Comparison of ENCODE assay signal across 9 cellular contexts in genomic region chr5:88825782-88826110, GRCh38. TPM values are rescaled to one million over a fixed set of nuclear protein-coding genes. Genes with fewer than 3 reads are reported as not detected.
DNase-seq lines count a peak whose midpoint lies in the region; ATAC-seq and TF ChIP-seq lines count a peak whose summit lies in the region.
"Had no signal": no experiment of that assay in that cellular context is flagged by ENCODE, and none has a peak within 500 bp of the region (broad histone marks: within the 10 kb centered on the region; RNA-seq: fewer than 3 reads in every experiment).

No MANE protein-coding gene starts in this region.

- peak; percentile 8 for DNase-seq in IMR-90
- DNase-seq in adipocyte (ENCODE audit: low read depth), result peak; percentile 16
- no peak for DNase-seq in immature natural killer cell
- DNase-seq in osteocyte (ENCODE audit: extremely low spot score, unreplicated experiment), result no peak
- DNase-seq: cortex of kidney, NCI-H2171 had no signal

- H4K91ac ChIP-seq in IMR-90 (ENCODE audit: insufficient read depth, low read depth, low read length), result no peak overlapping the region

- TF ChIP-seq CTCF in IMR-90 (conservative IDR thresholded peaks at IDR 0.05; ENCODE audit: low read depth, low read length) (no peak), osteocyte (IDR thresholded peaks at IDR 0.05) (no peak)

- no peak overlapping the region for H2AFZ ChIP-seq in IMR-90 (replicated peaks; ENCODE audit: low read length, poor library complexity)

- peak overlapping the region; percentile 30; the same call in 1 of the 2 replicates for H2BK120ac ChIP-seq in IMR-90 (ENCODE audit: low read depth, low read length)

- H2BK5ac ChIP-seq in IMR-90 (ENCODE audit: low read depth, low read length, poor library complexity, severe bottlenecking), result no peak overlapping the region

- H3K18ac ChIP-seq in IMR-90 (ENCODE audit: low read depth, low read length), result peak overlapping the region; percentile 50; the same call in 1 of the 2 replicates

- 0 out of 3 replicates have a peak overlapping the region, but pooled peaks have one; percentile 36 for H2BK15ac ChIP-seq in IMR-90 (ENCODE audit: low read depth, low read length)

- no peak for TF ChIP-seq RAD21 in IMR-90 (IDR thresholded peaks at IDR 0.05; ENCODE audit: low read length)

- H3K9me3 ChIP-seq in IMR-90 (ENCODE audit: control insufficient read depth, insufficient read depth, low read length) (no peaks in the 10 kb centered on the region), adipocyte (ENCODE audit: control insufficient read depth, low read length) (no peaks in the 10 kb centered on the region)

- no peak for TF ChIP-seq POLR2A in IMR-90 (IDR thresholded peaks at IDR 0.05; ENCODE audit: low read depth, low read length)

- H3K9me3 Mint-ChIP-seq in immature natural killer cell (peaks cover 0 to 2% (median 0%) of the 10 kb centered on the region in 6 donors), osteocyte (ENCODE audit: unreplicated experiment) (no peaks in the 10 kb centered on the region)

- H3K27me3 ChIP-seq in IMR-90 (ENCODE audit: control insufficient read depth, insufficient read depth, low read length) (no peaks in the 10 kb centered on the region), adipocyte (replicated peaks; ENCODE audit: control insufficient read depth, insufficient read depth, low read length) (no peaks in the 10 kb centered on the region)

- peak overlapping the region; percentile 35 for H4K5ac ChIP-seq in IMR-90 (ENCODE audit: low read depth, low read length)

- peaks cover 35 to 54% of the 10 kb centered on the region in 2 donors for H3K4me1 Mint-ChIP-seq in immature natural killer cell
- peaks cover 39% of the 10 kb centered on the region for H3K4me1 Mint-ChIP-seq in osteocyte (ENCODE audit: unreplicated experiment)

- peaks cover 0 to 2% (median 0%) of the 10 kb centered on the region in 3 donors for H3K27me3 Mint-ChIP-seq in immature natural killer cell (ENCODE audit: low read depth in 3 of 3)
- H3K27me3 Mint-ChIP-seq in osteocyte (ENCODE audit: unreplicated experiment), result no peaks in the 10 kb centered on the region

- H3K23ac ChIP-seq in IMR-90 (ENCODE audit: low read depth, low read length), result peak overlapping the region; percentile 59; the same call in 1 of the 2 replicates

- H2AK9ac ChIP-seq in IMR-90 (replicated peaks; ENCODE audit: low read depth, low read length, poor library complexity), result no peak overlapping the region

- H2AK5ac ChIP-seq in IMR-90 (ENCODE audit: low read depth, low read length), result peak overlapping the region; percentile 10; the same call in 1 of the 2 replicates

- no peaks in the 10 kb centered on the region for H4K20me1 ChIP-seq in IMR-90 (ENCODE audit: insufficient read depth, low read length)

- H3K4me3 Mint-ChIP-seq in immature natural killer cell, result peak overlapping the region in 3 of 5 donors; percentile 9 to 31 (median 22)
- no peak overlapping the region for H3K4me3 Mint-ChIP-seq in osteocyte (ENCODE audit: unreplicated experiment)

- H3K4me1 ChIP-seq in IMR-90 (ENCODE audit: control insufficient read depth, insufficient read depth, low read length), result peaks cover 13% of the 10 kb centered on the region
- peaks cover 23% of the 10 kb centered on the region for H3K4me1 ChIP-seq in adipocyte (ENCODE audit: control insufficient read depth, insufficient read depth, low read length)

- H3K36me3 Mint-ChIP-seq in immature natural killer cell (peaks cover 0 to 7% (median 0%) of the 10 kb centered on the region in 3 donors), osteocyte (ENCODE audit: unreplicated experiment) (no peaks in the 10 kb centered on the region)

- H3K27ac Mint-ChIP-seq in immature natural killer cell, result peak overlapping the region in 4 of 6 donors; percentile 28 to 50 (median 36)
- no peak overlapping the region for H3K27ac Mint-ChIP-seq in osteocyte (ENCODE audit: unreplicated experiment)

- peaks cover 4% of the 10 kb centered on the region for H3K9me1 ChIP-seq in IMR-90 (ENCODE audit: insufficient read depth, low read length)

- ATAC-seq in IMR-90 (ENCODE audit: low read depth) (no peak), GM18498 (IDR thresholded peaks at IDR 0.05; ENCODE audit: unreplicated experiment) (no peak), GM21619 (IDR thresholded peaks at IDR 0.05; ENCODE audit: unreplicated experiment) (no peak)

- WGBS in IMR-90 (ENCODE audit: extremely low coverage in 2 of 2, insufficient read length in 1 of 2), 2 experiments, result no CpG with 5 or more reads among the region's 3 CpGs

- H3K4ac ChIP-seq in IMR-90 (ENCODE audit: low read depth, low read length), result peak overlapping the region; percentile 5; the same call in 1 of the 2 replicates

- no peak overlapping the region; the same call in 1 of the 2 replicates for H3K9ac ChIP-seq in IMR-90 (ENCODE audit: low read depth, low read length)
- H3K9ac ChIP-seq in adipocyte (ENCODE audit: low read length), result no peak overlapping the region

- peak overlapping the region; percentile 74; the same call in 1 of the 2 replicates for H3K4me2 ChIP-seq in IMR-90 (ENCODE audit: low read depth, low read length)

- peak overlapping the region; percentile 27 for H2BK20ac ChIP-seq in IMR-90 (ENCODE audit: low read depth, low read length)

- H3K56ac ChIP-seq in IMR-90 (ENCODE audit: extremely low read depth, insufficient read depth, low read length), result 0 out of 2 replicates have a peak overlapping the region, but pooled peaks have one; percentile 4

- H4K8ac ChIP-seq in IMR-90 (ENCODE audit: low read depth in 2 of 2, low read length in 2 of 2), result peak overlapping the region in 1 of 2 experiments; percentile 53; a peak in 2 of 4 replicates

- no TSS peak for BruUV-seq in IMR-90 (replicated peaks; lab: Mats Ljungman, UMichigan)

- no peak overlapping the region; the same call in 1 of the 2 replicates for H3K14ac ChIP-seq in IMR-90 (replicated peaks; ENCODE audit: low read depth, low read length)

- no peak overlapping the region; the same call in 1 of the 2 replicates for H3K27ac ChIP-seq in IMR-90 (ENCODE audit: insufficient read depth, low read length)
- H3K27ac ChIP-seq in temporal lobe (ENCODE audit: low read depth, low read length), result peak overlapping the region; percentile 12

- peaks cover 0 to 9% of the 10 kb centered on the region in 2 experiments; a peak in 2 of 4 replicates for H3K79me1 ChIP-seq in IMR-90 (ENCODE audit: low read depth in 1 of 2, low read length in 2 of 2)

- in situ Hi-C loops in IMR-90 (cut with MboI; ENCODE audit: low sequenced_read_pairs), result no loop called here

- dilution Hi-C loops in IMR-90 (cut with HindIII; ENCODE audit: low sequenced_read_pairs, unreplicated experiment), result no loop called here

- H3K4me3 ChIP-seq in IMR-90 (ENCODE audit: insufficient read depth, low read depth, low read length) (no peak overlapping the region), adipocyte (ENCODE audit: low read length) (no peak overlapping the region)

- POLR2A ChIA-PET in IMR-90 (lab: Charles Lee; ENCODE audit: unreplicated experiment), result no interaction called here

- H3K36me3 ChIP-seq in IMR-90 (ENCODE audit: control insufficient read depth, insufficient read depth, low read length) (no peaks in the 10 kb centered on the region), adipocyte (ENCODE audit: control insufficient read depth, insufficient read depth, low read length, severe bottlenecking) (peaks cover 9% of the 10 kb centered on the region)

- CTCF ChIA-PET in IMR-90 (lab: Yijun Ruan, JAX), result no interaction called here

- intact Hi-C loops in IMR-90 (cut with micrococcal nuclease), result loop anchor here (5.0 kb wide), 1 partner anchor 38 kb away; no protein-coding TSS in a partner anchor

TF ChIP-seq in IMR-90, 13 proteins besides CTCF, POLR2A, EP300 and RAD21:
- no peak for TF ChIP-seq SMC3 (IDR thresholded peaks at IDR 0.05; ENCODE audit: low read depth, low read length)
- no peak for TF ChIP-seq RFX5 (IDR thresholded peaks at IDR 0.05; ENCODE audit: low read depth, low read length)
- no peak for TF ChIP-seq NFE2L2 (IDR thresholded peaks at IDR 0.05; ENCODE audit: low read depth, low read length)
- TF ChIP-seq USF2 (IDR thresholded peaks at IDR 0.05; ENCODE audit: low read depth, low read length), result no peak
- TF ChIP-seq CEBPB (IDR thresholded peaks at IDR 0.05; ENCODE audit: low read depth, low read length), result no peak
- no peak for TF ChIP-seq CHD1 (IDR thresholded peaks at IDR 0.05; ENCODE audit: low read depth, low read length)
- no peak for TF ChIP-seq MAFK (IDR thresholded peaks at IDR 0.05; ENCODE audit: low read depth, low read length)
- no peak for TF ChIP-seq FOS (IDR thresholded peaks at IDR 0.05; ENCODE audit: low read depth, low read length)
- TF ChIP-seq MAZ (IDR thresholded peaks at IDR 0.05; ENCODE audit: borderline replicate concordance, low read depth, low read length), result no peak
- TF ChIP-seq BHLHE40 (IDR thresholded peaks at IDR 0.05; ENCODE audit: low read depth, low read length), result no peak
- TF ChIP-seq MXI1 (IDR thresholded peaks at IDR 0.05; ENCODE audit: borderline replicate concordance, low read depth, low read length), result no peak
- TF ChIP-seq ELK1 (IDR thresholded peaks at IDR 0.05; ENCODE audit: borderline replicate concordance, low read depth, low read length), result no peak
- TF ChIP-seq RCOR1 (IDR thresholded peaks at IDR 0.05; ENCODE audit: insufficient replicate concordance, low read length), result no peak

RNA-seq across cellular contexts. Expression of gene MEF2C, which starts 57.2 kb away (rescaled TPM):
- total RNA-seq in IMR-90 (2012; rRNA removed) (6.8 and 9.4 TPM in 2 replicates), temporal lobe (951 TPM), osteocyte (9.4 and 9.9 TPM in 2 replicates)
- polyA plus RNA-seq in IMR-90 (2012; rRNA removed) (1.4 and 1.5 TPM in 2 replicates), immature natural killer cell (1 to 10 TPM; 2.1 to 9.6 (median 8.4) TPM)
- 0.88 and 0.95 TPM in 2 replicates for polyA plus RNA-seq in IMR-90 (2012; cell fraction: cytosol; rRNA removed)
- 0.86 and 1.2 TPM in 2 replicates for polyA plus RNA-seq in IMR-90 (2012; cell fraction: nucleus; rRNA removed; ENCODE audit: low replicate concordance)

Comparison
In these comparisons a context has a peak if more than half of its experiments do, and no peak if none do; other contexts are left out.
1. DNase-seq: peak in IMR-90 (single experiment) and adipocyte (single experiment); none in immature natural killer cell (0 of 3) and osteocyte (single experiment).
2. RNA of gene MEF2C, which starts 57.2 kb away (total RNA-seq): 951 TPM in temporal lobe (single experiment); 9.4 to 9.9 TPM in osteocyte and 6.8 to 9.4 TPM in IMR-90; every median in the first group is over 10 times any median in the second.